Comparison of ENCODE assay signal across 9 cellular contexts in genomic region chr19:45640849-45641273, GRCh38. TPM values are rescaled to one million over a fixed set of nuclear protein-coding genes. Genes with fewer than 3 reads are reported as not detected.
DNase-seq lines count a peak whose midpoint lies in the region; ATAC-seq and TF ChIP-seq lines count a peak whose summit lies in the region.
"Had no signal": no experiment of that assay in that cellular context is flagged by ENCODE, and none has a peak within 500 bp of the region (broad histone marks: within the 10 kb centered on the region; RNA-seq: fewer than 3 reads in every experiment).

No MANE protein-coding gene starts in this region.

- 48 to 51% methylated on average over 17 of the region's 17 CpGs for WGBS in body of pancreas, 2 donors

- H3K4me1 ChIP-seq in MM.1S (ENCODE audit: low read length) (peaks cover 4% of the 10 kb centered on the region; the same call in 1 of the 2 replicates), body of pancreas (peaks cover 58% of the 10 kb centered on the region), mucosa of rectum (ENCODE audit: control insufficient read depth in 2 of 2, insufficient read depth in 2 of 2, low read length in 2 of 2) (peaks cover 31 to 34% of the 10 kb centered on the region in 2 donors)

- TF ChIP-seq CTCF in AG04449 (IDR thresholded peaks at IDR 0.05; ENCODE audit: insufficient read depth, low read length, missing control alignments): no peak
- no peak for TF ChIP-seq CTCF in MM.1S (IDR thresholded peaks at IDR 0.05; ENCODE audit: low read length)
- TF ChIP-seq CTCF in body of pancreas (IDR thresholded peaks at IDR 0.05): no peak
- no peak for TF ChIP-seq CTCF in GM13977 (IDR thresholded peaks at IDR 0.05; ENCODE audit: extremely low read depth, insufficient read depth, missing control alignments)

- TF ChIP-seq POLR2A in body of pancreas (IDR thresholded peaks at IDR 0.05): no peak

- H4K20me1 ChIP-seq in MM.1S (ENCODE audit: insufficient read depth, low read length): no peaks in the 10 kb centered on the region

- ATAC-seq in body of pancreas: no peak
- ATAC-seq in GM21390 (IDR thresholded peaks at IDR 0.05; ENCODE audit: unreplicated experiment): no peak

- peak overlapping the region; percentile 63; the same call in 1 of the 2 replicates for H2AFZ ChIP-seq in MM.1S (ENCODE audit: low read length)

- intact Hi-C loops in body of pancreas (cut with DNase I): loop anchor here (5.0 to 10.0 kb wide), 3 partner anchors 34 to 116 kb away; no protein-coding TSS in a partner anchor

- H3K4me2 ChIP-seq in MM.1S (ENCODE audit: low read depth, low read length): peak overlapping the region; percentile 96

- H3K4me3 ChIP-seq in AG04449 (ENCODE audit: low read depth, low read length) (peak overlapping the region; percentile 52; the same call in 1 of the 2 replicates), MM.1S (ENCODE audit: low read length) (peak overlapping the region; percentile 68), body of pancreas (no peak overlapping the region), mucosa of rectum (ENCODE audit: low read length in 2 of 2) (peak overlapping the region; percentile 28 to 57), MG63 (no peak overlapping the region)

- H3K79me2 ChIP-seq in MM.1S (ENCODE audit: low read length): no peaks in the 10 kb centered on the region

- H3K9ac ChIP-seq in MM.1S (ENCODE audit: low read length) (no peak overlapping the region), mucosa of rectum (ENCODE audit: low read depth in 1 of 2, low read length in 2 of 2) (peak overlapping the region; percentile 24 to 60)

- H3K9me3 ChIP-seq in MM.1S (replicated peaks; ENCODE audit: insufficient read depth, low read length): no peaks in the 10 kb centered on the region
- H3K9me3 ChIP-seq in body of pancreas: no peaks in the 10 kb centered on the region
- no peaks in the 10 kb centered on the region for H3K9me3 ChIP-seq in mucosa of rectum (ENCODE audit: control insufficient read depth in 2 of 2, low read length in 2 of 2)
- no peaks in the 10 kb centered on the region for H3K9me3 ChIP-seq in MG63

- H3K27me3 ChIP-seq in MM.1S (replicated peaks; ENCODE audit: insufficient read depth, low read length) (peaks cover 6% of the 10 kb centered on the region; the same call in 1 of the 2 replicates), body of pancreas (no peaks in the 10 kb centered on the region), mucosa of rectum (ENCODE audit: control insufficient read depth in 2 of 2, insufficient read depth in 2 of 2, low read length in 2 of 2) (peaks cover 7 to 11% of the 10 kb centered on the region in 2 donors), MG63 (no peaks in the 10 kb centered on the region)

- H3F3A ChIP-seq in MM.1S (ENCODE audit: insufficient read depth, low read length): peaks cover 36% of the 10 kb centered on the region

- H3K27ac ChIP-seq in MM.1S (ENCODE audit: low read length) (peak overlapping the region; percentile 85; the same call in 1 of the 2 replicates), body of pancreas (peak overlapping the region; percentile 21 to 89 (median 82)), mucosa of rectum (ENCODE audit: low read depth in 2 of 2, low read length in 2 of 2) (peak overlapping the region; percentile 73 to 86)

- no peaks in the 10 kb centered on the region for H3K9me2 ChIP-seq in MM.1S (replicated peaks; ENCODE audit: insufficient read depth, low read length)

- CTCF ChIA-PET in AG04449 (lab: Yijun Ruan, JAX): interaction anchor here (0.6 to 6.7 kb wide), 19 partner anchors 10 to 201 kb away, joined by 3 to 86 read pairs (median 9); partner anchors contain the start of gene QPCTL

- POLR2A ChIA-PET in AG04449 (lab: Yijun Ruan, JAX): interaction anchor here (0.7 to 1.1 kb wide), 3 partner anchors 10 to 155 kb away, joined by 3 to 4 read pairs (median 3); no protein-coding TSS in a partner anchor

- no peak for DNase-seq in AG04449 (ENCODE audit: low read depth, low spot score)
- DNase-seq in MM.1S: no peak
- peak in 3 of 4 donors; percentile 24 to 58 (median 58) for DNase-seq in body of pancreas
- DNase-seq in MG63: no peak
- no peak for DNase-seq in NCI-H2227 (lab: John Stamatoyannopoulos, UW; ENCODE audit: unreplicated experiment)
- no peak for DNase-seq in GM13977 (ENCODE audit: low spot score)

- H3K36me3 ChIP-seq in MM.1S (replicated peaks; ENCODE audit: insufficient read depth, low read length): no peaks in the 10 kb centered on the region
- H3K36me3 ChIP-seq in body of pancreas (replicated peaks in 1 of 2; ENCODE audit: insufficient read depth in 1 of 2, low read depth in 2 of 2): no peaks in the 10 kb centered on the region
- no peaks in the 10 kb centered on the region for H3K36me3 ChIP-seq in mucosa of rectum (ENCODE audit: control insufficient read depth in 2 of 2, insufficient read depth in 2 of 2, low read length in 2 of 2)
- H3K36me3 ChIP-seq in MG63: peaks cover 5% of the 10 kb centered on the region

- in situ Hi-C loops in GM13977 (cut with MboI; ENCODE audit: low pct_unique_long_range_greater_than_20kb, low sequenced_read_pairs, unreplicated experiment): no loop called here

RNA-seq across cellular contexts. Expression of gene EML2, which starts 1.7 kb away (rescaled TPM):
- 10 to 100 TPM; 25.7 to 60.6 TPM for total RNA-seq in body of pancreas
- total RNA-seq in MG63 (2014; rRNA removed; shearing (Covaris generic); ENCODE audit: low replicate concordance): 10.9 and 22.0 TPM in 2 replicates

RNA-seq across cellular contexts. Expression of gene GIPR, which starts 27.2 kb away (rescaled TPM):
- total RNA-seq in body of pancreas: 1 to 10 TPM; 3.9 to 9.2 TPM
- not detected in 2 replicates for total RNA-seq in MG63 (2014; rRNA removed; shearing (Covaris generic); ENCODE audit: low replicate concordance)

RNA-seq across cellular contexts. Expression of gene GPR4, which starts 38.8 kb away (rescaled TPM):
- total RNA-seq in body of pancreas: 1 to 10 TPM in 1 of 2 donors, under 1 TPM in 1; 0.99 to 1.3 TPM
- total RNA-seq in MG63 (2014; rRNA removed; shearing (Covaris generic); ENCODE audit: low replicate concordance): not detected in 2 replicates
- total RNA-seq: activated CD8-positive, alpha-beta memory T cell treated with anti-CD3 and anti-CD28 coated beads for 36 hours had no signal

RNA-seq across cellular contexts. Expression of gene SNRPD2, which starts 50.9 kb away (rescaled TPM):
- 10 to 100 TPM; 25.1 to 66.4 TPM for total RNA-seq in body of pancreas
- total RNA-seq in MG63 (2014; rRNA removed; shearing (Covaris generic); ENCODE audit: low replicate concordance): 488 and 700 TPM in 2 replicates

RNA-seq across cellular contexts. Expression of gene QPCTL, which starts 51.6 kb away (rescaled TPM):
- 1 to 10 TPM; 2.1 to 4.0 TPM for total RNA-seq in body of pancreas
- total RNA-seq in MG63 (2014; rRNA removed; shearing (Covaris generic); ENCODE audit: low replicate concordance): 19.7 and 37.9 TPM in 2 replicates

Comparison
In these comparisons a context has a peak if more than half of its experiments do, and no peak if none do; other contexts are left out.
1. DNase-seq: peak in body of pancreas (3 of 4); none in AG04449 (single experiment), MM.1S (single experiment), MG63 (single experiment), NCI-H2227 (single experiment) and GM13977 (single experiment).
2. H3K4me3 ChIP-seq: peak in AG04449 (single experiment), MM.1S (single experiment) and mucosa of rectum (2 of 2); none in body of pancreas (0 of 2) and MG63 (single experiment).
3. Peak in every context shown above with its lines, with median percentiles within 50 percentile points of each other: H3K27ac ChIP-seq.